ENCODE assay signal across 18 cellular contexts in the genomic region with DNA sequence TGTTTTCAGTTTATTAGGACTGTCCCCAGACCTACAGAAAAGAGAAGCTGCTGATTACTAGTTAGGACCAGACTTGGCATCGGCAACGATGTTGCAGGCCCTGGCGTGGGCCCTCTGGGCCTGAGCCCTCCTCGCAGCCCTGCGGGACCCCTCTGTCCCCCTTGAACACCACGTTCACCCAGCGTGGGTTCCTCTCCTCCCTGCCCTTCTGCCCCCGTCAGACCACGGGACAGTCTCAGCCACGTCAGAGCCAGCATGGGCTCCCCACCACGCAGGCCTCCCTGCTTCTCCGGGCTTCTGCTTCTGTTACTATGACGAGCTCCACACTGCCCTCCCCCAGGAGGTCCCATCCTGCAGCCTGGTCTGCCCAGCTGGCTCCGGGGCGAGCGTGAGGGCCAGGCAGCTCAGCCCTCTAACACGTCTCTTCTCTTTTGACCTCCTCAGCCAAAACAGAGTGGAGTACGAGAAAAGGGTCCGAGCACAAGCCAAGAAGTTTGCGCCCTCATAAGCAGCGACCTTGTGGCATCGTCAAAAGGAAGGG.
"Had no signal": no experiment of that assay in that cellular context is flagged by ENCODE, and none has a peak within 500 bp of the region (broad histone marks: within the 10 kb centered on the region; RNA-seq: fewer than 3 reads in every experiment).

No MANE protein-coding gene starts in this region.

- H3K27me3 ChIP-seq: gastroesophageal sphincter, heart right ventricle had no signal

- DNase-seq: activated CD4-positive, alpha-beta T cell treated with anti-CD3 and anti-CD28 coated beads for 1 hour; activated CD4-positive, alpha-beta T cell treated with anti-CD3 and anti-CD28 coated beads, Interleukin-2, amount 50 U/mL, for 4 hours; activated naive CD4-positive, alpha-beta T cell treated with Interleukin-2 at 50 U/mL for 16 hours; activated T-cell treated with anti-CD3 and anti-CD28 coated beads for 4 hours; central memory CD4-positive, alpha-beta T cell; erythroblast; heart right ventricle; left colon; lower lobe of right lung; SK-N-SH; stimulated activated CD4-positive, alpha-beta T cell treated with anti-CD3 and anti-CD28 coated beads, Interleukin-15, amount 100 ng/mL, for 24 hours; stimulated activated CD4-positive, alpha-beta T cell treated with anti-CD3 and anti-CD28 coated beads, Interleukin-4, amount 100 ng/mL, for 1 hour; stimulated activated naive CD8-positive, alpha-beta T cell treated with anti-CD3 and anti-CD28 coated beads, Interleukin-15, Interleukin-2, amounts not matched to agents 100 U/mL and 50 U/mL, for 24 hours; T-helper 1 cell had no signal

- H3K27ac Mint-ChIP-seq: dendritic cell treated with granulocyte-macrophage colony-stimulating factor and Interleukin-4, amounts not matched to agents 40 ng/mL and 50 ng/mL, for 4 days had no signal

- H3K9ac ChIP-seq: SK-N-SH had no signal

- H3K4me3 Mint-ChIP-seq: dendritic cell treated with granulocyte-macrophage colony-stimulating factor and Interleukin-4, amounts not matched to agents 40 ng/mL and 50 ng/mL, for 4 days had no signal

- H3K4me1 ChIP-seq: gastroesophageal sphincter, lower lobe of right lung had no signal

- H3K27me3 Mint-ChIP-seq: dendritic cell treated with granulocyte-macrophage colony-stimulating factor and Interleukin-4, amounts not matched to agents 40 ng/mL and 50 ng/mL, for 4 days had no signal

- H3K9me3 ChIP-seq: gastroesophageal sphincter, heart right ventricle, lower lobe of right lung, SK-N-SH, thoracic aorta had no signal

- ATAC-seq: gastroesophageal sphincter; heart right ventricle; left colon; stimulated activated naive CD8-positive, alpha-beta T cell treated with anti-CD3 and anti-CD28 coated beads, Interleukin-15, Interleukin-2, amounts not matched to agents 100 U/mL and 50 U/mL, for 24 hours had no signal

- H3K9me3 Mint-ChIP-seq: dendritic cell treated with granulocyte-macrophage colony-stimulating factor and Interleukin-4, amounts not matched to agents 40 ng/mL and 50 ng/mL, for 4 days had no signal

- H3K9me2 ChIP-seq: SK-N-SH had no signal

- H3K4me2 ChIP-seq: SK-N-SH had no signal

- H3K27ac ChIP-seq: gastroesophageal sphincter, heart right ventricle, lower lobe of right lung, thoracic aorta, VCaP had no signal

- H3K4me3 ChIP-seq: gastroesophageal sphincter, heart right ventricle, lower lobe of right lung, thoracic aorta had no signal
